8 cellular contexts compared by ENCODE assay signal in the genomic region with DNA sequence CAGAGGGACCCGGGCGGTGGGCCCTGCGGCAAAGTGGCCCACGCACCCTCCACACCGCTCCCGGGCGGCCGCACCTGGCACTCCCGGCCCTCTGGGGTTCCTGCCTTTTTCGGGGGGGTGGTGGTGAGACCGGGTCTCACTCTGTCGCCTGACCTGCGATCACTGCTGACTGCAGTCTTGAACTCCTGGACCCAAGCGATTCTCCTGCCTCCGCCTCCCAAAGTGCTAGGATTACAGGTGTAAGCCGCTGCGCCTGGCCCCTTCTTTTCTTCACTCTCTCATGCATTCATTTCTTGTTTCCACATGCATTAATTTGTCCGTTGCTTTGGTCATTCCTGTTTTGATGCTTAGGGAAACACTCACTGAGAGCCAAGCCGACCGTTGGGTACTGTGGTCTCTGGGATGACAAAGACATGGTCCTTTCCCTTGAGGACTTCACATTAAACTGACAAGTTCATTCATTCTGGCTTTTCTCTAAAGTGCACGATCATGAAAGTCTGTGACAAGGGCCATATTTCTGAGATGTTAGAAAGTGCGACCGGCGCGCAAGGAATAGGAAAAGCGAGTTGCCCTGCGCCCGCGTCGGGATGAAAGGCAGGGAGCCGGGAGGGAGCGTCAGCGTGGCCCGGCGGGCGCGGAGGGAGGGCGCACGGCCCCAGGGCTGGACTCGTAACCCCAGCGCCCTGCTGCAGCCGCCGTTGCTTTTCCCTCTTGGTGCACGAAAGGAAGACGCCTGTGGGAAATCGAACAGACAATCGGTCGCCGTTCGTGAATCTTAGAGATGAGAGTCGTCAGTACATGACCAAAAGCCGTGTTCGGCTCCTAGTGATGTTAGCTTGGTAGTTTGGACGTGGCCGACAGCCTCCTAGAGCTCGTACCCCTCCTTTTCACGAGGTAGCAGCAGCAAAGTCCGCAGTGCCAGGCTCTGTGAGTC. TPM values are rescaled to one million over a fixed set of nuclear protein-coding genes. Genes with fewer than 3 reads are reported as not detected.
DNase-seq lines count a peak whose midpoint lies in the region; ATAC-seq and TF ChIP-seq lines count a peak whose summit lies in the region.

No MANE protein-coding gene starts in this region.

- H3K27me3 ChIP-seq in naive thymus-derived CD4-positive, alpha-beta T cell (ENCODE audit: control insufficient read depth in 2 of 2, insufficient read depth in 2 of 2, low read length in 2 of 2), result peaks cover 0 to 13% of the 10 kb centered on the region in 2 donors

- TF ChIP-seq CTCF in AG09309 (IDR thresholded peaks at IDR 0.05; ENCODE audit: control insufficient read depth, insufficient read depth, low read depth, low read length, missing control alignments), result no peak
- TF ChIP-seq CTCF in GM20000 (IDR thresholded peaks at IDR 0.05; ENCODE audit: extremely low read depth, missing control alignments), result no peak

- DNase-seq in AG09309 (ENCODE audit: low read depth), result no peak
- peak; percentile 46 for DNase-seq in GM20000 (ENCODE audit: low spot score)
- DNase-seq in T-helper 2 cell treated with Interferon-gamma antibody and Interleukin-4, amounts not matched to agents 5 μg/mL and 100 μg/mL, for 36 hours (ENCODE audit: low spot score), result no peak
- DNase-seq in epidermal melanocyte (ENCODE audit: insufficient read length, low spot score), result peak; percentile 32
- DNase-seq in naive thymus-derived CD4-positive, alpha-beta T cell, result peak in 5 of 9 donors; percentile 9 to 19 (median 19)

- CTCF ChIA-PET in naive thymus-derived CD4-positive, alpha-beta T cell (lab: Charles Lee), result interaction anchor here (1.0 kb wide), 1 partner anchor 53 kb away, joined by 4 read pairs; no protein-coding TSS in a partner anchor

- no peaks in the 10 kb centered on the region for H3K9me3 ChIP-seq in naive thymus-derived CD4-positive, alpha-beta T cell (ENCODE audit: control insufficient read depth in 2 of 3, low read length in 3 of 3)

- POLR2A ChIA-PET in naive thymus-derived CD4-positive, alpha-beta T cell (lab: Charles Lee), result interaction anchor here (0.8 kb wide), 1 partner anchor 204 kb away, joined by 3 read pairs; no protein-coding TSS in a partner anchor

- H3K4me1 ChIP-seq in naive thymus-derived CD4-positive, alpha-beta T cell (ENCODE audit: control insufficient read depth in 2 of 2, insufficient read depth in 2 of 2, low read length in 2 of 2), result peaks cover 17 to 19% of the 10 kb centered on the region in 2 donors

- H3K36me3 ChIP-seq in naive thymus-derived CD4-positive, alpha-beta T cell (ENCODE audit: control insufficient read depth in 2 of 3, insufficient read depth in 3 of 3, low read length in 3 of 3), result no peaks in the 10 kb centered on the region

- H3K9me3 Mint-ChIP-seq in T-helper 2 cell treated with Interferon-gamma antibody and Interleukin-4, amounts not matched to agents 5 μg/mL and 100 μg/mL, for 36 hours, result peaks cover 2% of the 10 kb centered on the region
- H3K9me3 Mint-ChIP-seq in naive thymus-derived CD4-positive, alpha-beta T cell, result peaks cover 0 to 4% (median 1%) of the 10 kb centered on the region in 11 donors

- H3K27ac Mint-ChIP-seq in T-helper 2 cell treated with Interferon-gamma antibody and Interleukin-4, amounts not matched to agents 5 μg/mL and 100 μg/mL, for 36 hours, result peak overlapping the region; percentile 73
- peak overlapping the region in 5 of 9 donors; percentile 43 to 85 (median 57) for H3K27ac Mint-ChIP-seq in naive thymus-derived CD4-positive, alpha-beta T cell

- intact Hi-C loops in naive thymus-derived CD4-positive, alpha-beta T cell (cut with micrococcal nuclease), result loop anchor here (1.0 to 10.0 kb wide), 13 partner anchors 25 to 423 kb away; partner anchors contain the start of genes BCL10 (in 2 of the 2), SYDE2 (in 2 of the 2), C1orf52 (in 1 of the 2) and CTBS (in 1 of the 2)

- H3K27me3 Mint-ChIP-seq in T-helper 2 cell treated with Interferon-gamma antibody and Interleukin-4, amounts not matched to agents 5 μg/mL and 100 μg/mL, for 36 hours (ENCODE audit: low read depth), result peaks cover 30% of the 10 kb centered on the region
- H3K27me3 Mint-ChIP-seq in naive thymus-derived CD4-positive, alpha-beta T cell, result peaks cover 28 to 53% (median 39%) of the 10 kb centered on the region in 5 donors

- no peak for ATAC-seq in naive thymus-derived CD4-positive, alpha-beta T cell
- ATAC-seq in HG02642 (IDR thresholded peaks at IDR 0.05; ENCODE audit: poor library complexity, unreplicated experiment) (no peak), HG03025 (IDR thresholded peaks at IDR 0.05; ENCODE audit: low FRiP score, unreplicated experiment) (no peak), HG03460 (IDR thresholded peaks at IDR 0.05; ENCODE audit: unreplicated experiment) (no peak)

- H3K4me3 Mint-ChIP-seq in T-helper 2 cell treated with Interferon-gamma antibody and Interleukin-4, amounts not matched to agents 5 μg/mL and 100 μg/mL, for 36 hours, result peak overlapping the region; percentile 87
- peak overlapping the region; percentile 78 to 95 (median 86) for H3K4me3 Mint-ChIP-seq in naive thymus-derived CD4-positive, alpha-beta T cell

- H3K4me1 Mint-ChIP-seq in T-helper 2 cell treated with Interferon-gamma antibody and Interleukin-4, amounts not matched to agents 5 μg/mL and 100 μg/mL, for 36 hours (ENCODE audit: low read depth), result peaks cover 44% of the 10 kb centered on the region
- H3K4me1 Mint-ChIP-seq in naive thymus-derived CD4-positive, alpha-beta T cell, result peaks cover 13 to 51% (median 16%) of the 10 kb centered on the region in 7 donors

- H3K27ac ChIP-seq in naive thymus-derived CD4-positive, alpha-beta T cell (ENCODE audit: low read depth, low read length), result no peak overlapping the region

- H3K36me3 Mint-ChIP-seq in T-helper 2 cell treated with Interferon-gamma antibody and Interleukin-4, amounts not matched to agents 5 μg/mL and 100 μg/mL, for 36 hours (ENCODE audit: low read depth), result peaks cover 13% of the 10 kb centered on the region
- H3K36me3 Mint-ChIP-seq in naive thymus-derived CD4-positive, alpha-beta T cell, result peaks cover 0 to 17% (median 0%) of the 10 kb centered on the region in 5 donors

- H3K4me3 ChIP-seq in AG09309 (ENCODE audit: control insufficient read depth, low read depth, low read length), result peak overlapping the region; percentile 59
- H3K4me3 ChIP-seq in naive thymus-derived CD4-positive, alpha-beta T cell (ENCODE audit: low read length), result peak overlapping the region; percentile 57

RNA-seq across cellular contexts. Expression of gene MCOLN2, which starts 1.0 kb away (rescaled TPM):
- total RNA-seq in naive thymus-derived CD4-positive, alpha-beta T cell, result 10 to 100 TPM in 2 of 5 experiments, 1 to 10 TPM in 3; 2.5 to 35.7 (median 3.1) TPM
- polyA plus RNA-seq in naive thymus-derived CD4-positive, alpha-beta T cell, result under 1 TPM in 1 of 2 donors, not detected in 1; 0.41 TPM

RNA-seq across cellular contexts. Expression of gene MCOLN3, which starts 50.4 kb away (rescaled TPM):
- total RNA-seq in naive thymus-derived CD4-positive, alpha-beta T cell, result 10 to 100 TPM in 1 of 5 experiments, under 1 TPM in 4; 0.77 to 11.1 (median 0.95) TPM
- 1 to 10 TPM in 1 of 2 donors, under 1 TPM in 1; 0.43 to 1.5 TPM for polyA plus RNA-seq in naive thymus-derived CD4-positive, alpha-beta T cell

Comparison
In these comparisons a context has a peak if more than half of its experiments do, and no peak if none do; other contexts are left out.
1. DNase-seq: peak in GM20000 (single experiment), epidermal melanocyte (single experiment) and naive thymus-derived CD4-positive, alpha-beta T cell (5 of 9); none in AG09309 (single experiment) and T-helper 2 cell treated with Interferon-gamma antibody and Interleukin-4, amounts not matched to agents 5 μg/mL and 100 μg/mL, for 36 hours (single experiment).